10 cellular contexts compared by ENCODE assay signal in the genomic region with DNA sequence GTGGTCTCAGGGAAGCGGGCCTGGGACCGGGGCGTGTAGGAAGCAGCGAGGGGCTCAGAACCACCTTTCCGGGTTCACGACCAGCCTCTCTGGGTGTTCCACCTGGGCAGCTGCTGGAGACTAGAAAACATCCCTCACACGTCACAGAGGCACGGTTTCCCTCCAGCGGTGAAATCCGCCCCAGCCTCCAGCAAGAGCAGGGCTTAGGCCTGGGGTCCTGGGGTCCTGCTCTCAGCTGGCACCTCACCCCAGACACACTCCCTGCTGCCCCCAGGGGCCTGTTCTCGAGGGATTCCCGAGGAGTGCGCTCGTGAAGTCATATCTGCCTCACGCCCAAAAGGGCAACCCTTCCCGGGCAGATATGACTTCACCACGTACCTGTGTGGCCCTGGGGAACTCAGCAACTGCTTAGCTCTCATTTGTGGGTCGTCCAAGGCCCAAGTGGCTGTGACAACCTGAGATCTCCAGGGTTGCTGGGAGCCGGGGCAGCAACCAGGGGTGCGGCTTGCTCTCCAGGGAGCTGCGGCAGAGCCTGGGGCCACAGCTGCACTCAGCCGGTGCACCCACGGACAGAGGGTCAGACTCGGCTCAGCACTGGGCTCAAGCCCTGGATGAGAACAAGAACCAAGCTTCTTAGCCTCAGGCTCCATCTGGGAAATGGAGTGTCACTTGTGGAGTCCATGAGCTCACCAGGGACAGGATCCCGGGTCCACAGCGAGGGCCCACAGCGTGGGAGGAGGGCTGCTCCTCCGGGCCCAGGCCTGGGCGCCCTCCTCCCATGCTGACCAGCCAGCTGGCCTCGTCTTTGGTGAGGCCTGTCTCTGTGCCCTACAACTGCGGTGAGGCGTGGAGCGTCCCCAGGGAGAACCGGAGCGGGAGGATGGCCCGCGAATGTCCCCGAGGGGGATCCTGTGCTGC. TPM values are rescaled to one million over a fixed set of nuclear protein-coding genes. Genes with fewer than 3 reads are reported as not detected.
DNase-seq lines count a peak whose midpoint lies in the region; ATAC-seq, FAIRE-seq and TF ChIP-seq lines count a peak whose summit lies in the region.
"Had no signal": no experiment of that assay in that cellular context is flagged by ENCODE, and none has a peak within 500 bp of the region (broad histone marks: within the 10 kb centered on the region; RNA-seq: fewer than 3 reads in every experiment).

No MANE protein-coding gene starts in this region.

- no peak for TF ChIP-seq POLR2A in suprapubic skin (IDR thresholded peaks at IDR 0.05)

- H3K9ac ChIP-seq in kidney (ENCODE audit: low read length in 2 of 2): no peak overlapping the region

- intact Hi-C loops in right cardiac atrium (cut with DNase I): no loop called here
- intact Hi-C loops in kidney (cut with DNase I): no loop called here
- intact Hi-C loops in posterior cingulate gyrus (cut with DNase I): no loop called here

- H3K4me3 Mint-ChIP-seq in activated T-cell treated with anti-CD3 and anti-CD28 coated beads, Interleukin-2, amount 50 U/mL, for 4 hours: peak overlapping the region; percentile 68

- no peak for DNase-seq in activated T-cell treated with anti-CD3 and anti-CD28 coated beads, Interleukin-2, amount 50 U/mL, for 4 hours
- DNase-seq in activated T-cell treated with anti-CD3 and anti-CD28 coated beads for 4 hours (no peak), RWPE1 (ENCODE audit: low spot score) (no peak), right cardiac atrium (no peak), suprapubic skin (ENCODE audit: low spot score in 2 of 2) (no peak), kidney (no peak), posterior cingulate gyrus (no peak)
- DNase-seq: NCI-H510A treated with DMSO at 0.1 percent for 48 hours had no signal

- peaks cover under 1% of the 10 kb centered on the region for H3K27me3 Mint-ChIP-seq in activated T-cell treated with anti-CD3 and anti-CD28 coated beads, Interleukin-2, amount 50 U/mL, for 4 hours (ENCODE audit: low read depth)

- peaks cover 3% of the 10 kb centered on the region for H3K36me3 Mint-ChIP-seq in activated T-cell treated with anti-CD3 and anti-CD28 coated beads, Interleukin-2, amount 50 U/mL, for 4 hours (ENCODE audit: insufficient read depth)

- H3K4me1 ChIP-seq in right cardiac atrium (ENCODE audit: control insufficient read depth, insufficient read depth, low read length) (no peaks in the 10 kb centered on the region), suprapubic skin (peaks cover 24% of the 10 kb centered on the region), kidney (ENCODE audit: control insufficient read depth in 1 of 2, insufficient read depth in 1 of 2, low read depth in 1 of 2, low read length in 2 of 2) (no peaks in the 10 kb centered on the region)

- 75% methylated on average over 38 of the region's 38 CpGs for WGBS in right cardiac atrium
- WGBS in suprapubic skin: 58% methylated on average over 19 of the region's 38 CpGs

- POLR2A ChIA-PET in RWPE1 (lab: Yijun Ruan, JAX; ENCODE audit: low non-redundant PET): interaction anchor here (1.7 kb wide), 1 partner anchor 13 kb away, joined by 4 read pairs; no protein-coding TSS in a partner anchor

- CTCF ChIA-PET in RWPE1 (lab: Yijun Ruan, JAX): interaction anchor here (0.6 to 1.3 kb wide), 6 partner anchors 9 to 355 kb away, joined by 3 to 4 read pairs (median 3); partner anchors contain the start of genes HELZ2 and RTEL1

- peaks cover 6% of the 10 kb centered on the region for H3K36me3 ChIP-seq in suprapubic skin
- H3K36me3 ChIP-seq in kidney (ENCODE audit: control insufficient read depth in 1 of 2, insufficient read depth in 2 of 2, low read length in 2 of 2): no peaks in the 10 kb centered on the region

- TF ChIP-seq CTCF in RWPE1 (conservative IDR thresholded peaks at IDR 0.05; ENCODE audit: low read depth) (no peak), suprapubic skin (IDR thresholded peaks at IDR 0.05) (no peak), kidney (IDR thresholded peaks at IDR 0.05; ENCODE audit: borderline replicate concordance, extremely low read depth, insufficient read depth) (no peak)

- ATAC-seq in activated T-cell treated with anti-CD3 and anti-CD28 coated beads, Interleukin-2, amount 50 U/mL, for 4 hours: no peak
- ATAC-seq in right cardiac atrium (no peak), GM21786 (IDR thresholded peaks at IDR 0.05; ENCODE audit: unreplicated experiment) (no peak)

- no peaks in the 10 kb centered on the region for H3K27me3 ChIP-seq in right cardiac atrium (ENCODE audit: control insufficient read depth, insufficient read depth)
- peaks cover 6% of the 10 kb centered on the region for H3K27me3 ChIP-seq in suprapubic skin

- H3K4me3 ChIP-seq in right cardiac atrium (ENCODE audit: low read length) (peak overlapping the region; percentile 55), suprapubic skin (peak overlapping the region; percentile 57), kidney (ENCODE audit: low read length in 2 of 2) (no peak overlapping the region)

- no peak for TF ChIP-seq EP300 in suprapubic skin (IDR thresholded peaks at IDR 0.05)

- no peak for FAIRE-seq in kidney (lab: Jason Lieb, UNC)

- no peaks in the 10 kb centered on the region for H3K9me3 Mint-ChIP-seq in activated T-cell treated with anti-CD3 and anti-CD28 coated beads, Interleukin-2, amount 50 U/mL, for 4 hours

- H3K9me3 ChIP-seq in right cardiac atrium (ENCODE audit: control insufficient read depth, low read length): no peaks in the 10 kb centered on the region
- H3K9me3 ChIP-seq in suprapubic skin: no peaks in the 10 kb centered on the region
- H3K9me3 ChIP-seq in kidney (ENCODE audit: control insufficient read depth in 1 of 2, low read length in 2 of 2): no peaks in the 10 kb centered on the region

- H3K27ac ChIP-seq in RWPE1 (peak overlapping the region; percentile 63), right cardiac atrium (ENCODE audit: low read length) (no peak overlapping the region), suprapubic skin (no peak overlapping the region), kidney (ENCODE audit: low read depth in 2 of 2, low read length in 2 of 2) (no peak overlapping the region)

- peaks cover 12% of the 10 kb centered on the region for H3K4me1 Mint-ChIP-seq in activated T-cell treated with anti-CD3 and anti-CD28 coated beads, Interleukin-2, amount 50 U/mL, for 4 hours (ENCODE audit: low read depth)

RNA-seq across cellular contexts. Expression of gene FNDC11, which starts 0.7 kb away (rescaled TPM):
- total RNA-seq in activated T-cell treated with anti-CD3 and anti-CD28 coated beads, Interleukin-2, amount 50 U/mL, for 4 hours: under 1 TPM; 0.13 to 0.19 (median 0.18) TPM
- total RNA-seq in right cardiac atrium (under 1 TPM in 3 of 4 donors, not detected in 1; 0.09 to 0.20 (median 0.17) TPM), suprapubic skin (under 1 TPM in 2 of 4 donors, not detected in 2; 0.25 to 0.36 TPM), kidney (1.6 TPM)
- polyA plus RNA-seq in right cardiac atrium (0.14 TPM), kidney (ENCODE audit: insufficient read depth, low read depth, low replicate concordance) (0.47 TPM)

RNA-seq across cellular contexts. Expression of gene SRMS, which starts 7.1 kb away (rescaled TPM):
- total RNA-seq in activated T-cell treated with anti-CD3 and anti-CD28 coated beads, Interleukin-2, amount 50 U/mL, for 4 hours: not detected
- total RNA-seq in right cardiac atrium: not detected
- polyA plus RNA-seq in right cardiac atrium: not detected
- 1 to 10 TPM in 1 of 4 donors, not detected in 3; 1.3 TPM for total RNA-seq in suprapubic skin
- total RNA-seq in kidney: 0.38 TPM
- not detected for polyA plus RNA-seq in kidney (ENCODE audit: insufficient read depth, low read depth, low replicate concordance)
- total RNA-seq: lung had no signal

RNA-seq across cellular contexts. Expression of gene PTK6, which starts 17.4 kb away (rescaled TPM):
- under 1 TPM; 0.13 to 0.21 (median 0.16) TPM for total RNA-seq in activated T-cell treated with anti-CD3 and anti-CD28 coated beads, Interleukin-2, amount 50 U/mL, for 4 hours
- total RNA-seq in right cardiac atrium (under 1 TPM in 2 of 4 donors, not detected in 2; 0.09 to 0.15 TPM), suprapubic skin (10 to 100 TPM; 58.0 to 70.6 (median 65.6) TPM), kidney (1.1 TPM)
- polyA plus RNA-seq in right cardiac atrium (0.14 TPM), kidney (ENCODE audit: insufficient read depth, low read depth, low replicate concordance) (0.26 TPM)

RNA-seq across cellular contexts. Expression of gene HELZ2, which starts 19.4 kb away (rescaled TPM):
- 10 to 100 TPM in 1 of 3 donors, 1 to 10 TPM in 2; 7.4 to 11.9 (median 7.8) TPM for total RNA-seq in activated T-cell treated with anti-CD3 and anti-CD28 coated beads, Interleukin-2, amount 50 U/mL, for 4 hours
- total RNA-seq in right cardiac atrium (10 to 100 TPM; 15.6 to 29.5 (median 16.2) TPM), suprapubic skin (10 to 100 TPM; 22.8 to 36.6 (median 31.8) TPM), kidney (40.7 TPM)
- polyA plus RNA-seq in right cardiac atrium (8.7 TPM), kidney (ENCODE audit: insufficient read depth, low read depth, low replicate concordance) (3.2 TPM)

RNA-seq across cellular contexts. Expression of gene PPDPF, which starts 34.1 kb away (rescaled TPM):
- 100 to 1,000 TPM; 137 to 171 (median 165) TPM for total RNA-seq in activated T-cell treated with anti-CD3 and anti-CD28 coated beads, Interleukin-2, amount 50 U/mL, for 4 hours
- total RNA-seq in right cardiac atrium: 100 to 1,000 TPM; 143 to 244 (median 223) TPM
- 276 TPM for polyA plus RNA-seq in right cardiac atrium
- 100 to 1,000 TPM; 151 to 352 (median 299) TPM for total RNA-seq in suprapubic skin
- 578 TPM for total RNA-seq in kidney
- polyA plus RNA-seq in kidney (ENCODE audit: insufficient read depth, low read depth, low replicate concordance): 961 TPM

Comparison
In these comparisons a context has a peak if more than half of its experiments do, and no peak if none do; other contexts are left out.
1. H3K4me3 ChIP-seq: peak in right cardiac atrium (single experiment) and suprapubic skin (single experiment); none in kidney (0 of 2).
2. RNA of gene PTK6, which starts 17.4 kb away (total RNA-seq): 58.0 to 70.6 TPM in suprapubic skin; 1.1 TPM in kidney (single experiment), 0.13 to 0.21 TPM in activated T-cell treated with anti-CD3 and anti-CD28 coated beads, Interleukin-2, amount 50 U/mL, for 4 hours and 0.09 to 0.15 TPM in right cardiac atrium; every median in the first group is over 10 times any median in the second.